Comparison of ENCODE assay signal across 14 cellular contexts in the genomic region with DNA sequence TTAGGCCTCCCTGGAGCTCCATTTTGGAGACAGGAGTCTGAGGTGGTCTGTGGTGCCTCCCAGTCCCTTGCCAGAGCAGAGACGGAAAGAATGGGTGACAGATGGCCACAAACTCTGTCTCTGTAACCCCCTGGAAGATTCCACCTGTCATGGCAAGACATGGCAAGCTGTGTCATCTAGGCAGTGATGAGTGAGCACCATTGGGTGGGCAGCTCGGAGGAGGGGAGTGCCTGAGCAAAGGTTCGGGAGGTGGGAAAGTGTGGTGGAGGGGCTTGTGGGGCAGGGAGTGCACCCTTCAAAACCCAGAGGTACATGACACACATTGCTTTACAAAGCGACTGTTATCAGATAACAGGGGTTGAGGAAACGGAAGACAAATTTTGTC. TPM values are rescaled to one million over a fixed set of nuclear protein-coding genes. Genes with fewer than 3 reads are reported as not detected.
DNase-seq lines count a peak whose midpoint lies in the region; ATAC-seq, FAIRE-seq and TF ChIP-seq lines count a peak whose summit lies in the region.
"Had no signal": no experiment of that assay in that cellular context is flagged by ENCODE, and none has a peak within 500 bp of the region (broad histone marks: within the 10 kb centered on the region; RNA-seq: fewer than 3 reads in every experiment).

No MANE protein-coding gene starts in this region.

- ATAC-seq in activated T-helper 17 cell treated with anti-CD3 and anti-CD28 coated beads, Interleukin-2, amount 50 U/mL, for 72 hours (replicated peaks) = no peak
- ATAC-seq in HG03469 (IDR thresholded peaks at IDR 0.05; ENCODE audit: unreplicated experiment) = no peak
- ATAC-seq: activated CD4-positive, CD25-positive, alpha-beta regulatory T cell treated with anti-CD3 and anti-CD28 coated beads, Interleukin-2, amount 50 U/mL, for 24 hours had no signal

- H3K27ac Mint-ChIP-seq in CD14-positive monocyte = peak overlapping the region in 3 of 7 donors; percentile 41 to 65 (median 44)
- no peak overlapping the region for H3K27ac Mint-ChIP-seq in activated T-helper 17 cell treated with anti-CD3 and anti-CD28 coated beads, Interleukin-2, amount 50 U/mL, for 72 hours

- peaks cover 57 to 58% of the 10 kb centered on the region in 2 donors for H3K36me3 Mint-ChIP-seq in CD14-positive monocyte
- no peaks in the 10 kb centered on the region for H3K36me3 Mint-ChIP-seq in activated T-helper 17 cell treated with anti-CD3 and anti-CD28 coated beads, Interleukin-2, amount 50 U/mL, for 72 hours (ENCODE audit: low read depth)

- BruUV-seq in PC-9 (replicated peaks; lab: Mats Ljungman, UMichigan) = no TSS peak

- peaks cover 0 to 4% (median 0%) of the 10 kb centered on the region in 7 donors for H3K9me3 Mint-ChIP-seq in CD14-positive monocyte
- no peaks in the 10 kb centered on the region for H3K9me3 Mint-ChIP-seq in activated T-helper 17 cell treated with anti-CD3 and anti-CD28 coated beads, Interleukin-2, amount 50 U/mL, for 72 hours
- H3K9me3 Mint-ChIP-seq: neural crest cell had no signal

- H3F3A ChIP-seq in Loucy (ENCODE audit: low read depth) (no peaks in the 10 kb centered on the region), PC-9 (ENCODE audit: insufficient read depth, low read depth) (peaks cover 13% of the 10 kb centered on the region)

- H3K4me1 ChIP-seq in Loucy (ENCODE audit: insufficient read depth, low read length, poor library complexity, severe bottlenecking) (peaks cover 78% of the 10 kb centered on the region), small intestine (ENCODE audit: control insufficient read depth in 2 of 2, insufficient read depth in 1 of 2, low read depth in 1 of 2, low read length in 1 of 2) (peaks cover 0 to 2% of the 10 kb centered on the region in 2 donors), PC-9 (replicated peaks; ENCODE audit: insufficient read depth) (peaks cover 27% of the 10 kb centered on the region)

- peak overlapping the region; percentile 59 to 60 for H3K4me3 Mint-ChIP-seq in CD14-positive monocyte
- peak overlapping the region; percentile 8 for H3K4me3 Mint-ChIP-seq in activated T-helper 17 cell treated with anti-CD3 and anti-CD28 coated beads, Interleukin-2, amount 50 U/mL, for 72 hours
- H3K4me3 Mint-ChIP-seq: neural crest cell had no signal

- H3K36me3 ChIP-seq in Loucy (ENCODE audit: insufficient read depth, low read length) = no peaks in the 10 kb centered on the region
- H3K36me3 ChIP-seq in small intestine (ENCODE audit: control insufficient read depth in 2 of 2, insufficient read depth in 2 of 2, low read length in 2 of 2) = no peaks in the 10 kb centered on the region
- no peaks in the 10 kb centered on the region; the same call in 1 of the 2 replicates for H3K36me3 ChIP-seq in PC-9 (ENCODE audit: low read depth)

- intact Hi-C loops in CD14-positive monocyte (cut with micrococcal nuclease) = loop anchor here (2.0 to 10.0 kb wide), 3 partner anchors 14 to 138 kb away; no protein-coding TSS in a partner anchor
- intact Hi-C loops in PC-9 (cut with micrococcal nuclease; ENCODE audit: unreplicated experiment) = no loop called here

- POLR2A ChIA-PET in PC-9 (lab: Charles Lee; ENCODE audit: unreplicated experiment) = no interaction called here

- peaks cover 7% of the 10 kb centered on the region for H3K27me3 ChIP-seq in Loucy (ENCODE audit: insufficient read depth, low read length, poor library complexity, severe bottlenecking)
- H3K27me3 ChIP-seq in small intestine (ENCODE audit: control insufficient read depth in 2 of 2, insufficient read depth in 2 of 2, low read length in 2 of 2) = no peaks in the 10 kb centered on the region
- H3K27me3 ChIP-seq in PC-9 (ENCODE audit: insufficient read depth, low read depth) = no peaks in the 10 kb centered on the region

- H3K4me3 ChIP-seq in Loucy (ENCODE audit: low read length, poor library complexity, severe bottlenecking) (peak overlapping the region; percentile 96), small intestine (ENCODE audit: low read depth in 1 of 2, low read length in 2 of 2) (no peak overlapping the region), PC-9 (no peak overlapping the region)

- WGBS in small intestine, 3 donors = 76 to 85% (median 77%) methylated on average over 5 of the region's 5 CpGs

- H3K79me2 ChIP-seq in Loucy (ENCODE audit: insufficient read depth, low read length) (peaks cover 98% of the 10 kb centered on the region), PC-9 (ENCODE audit: low read depth) (peaks cover 93% of the 10 kb centered on the region)

- H3K9me3 ChIP-seq in Loucy (ENCODE audit: insufficient read depth, low read depth, low read length) (no peaks in the 10 kb centered on the region), small intestine (ENCODE audit: control insufficient read depth, low read depth) (no peaks in the 10 kb centered on the region), PC-9 (ENCODE audit: insufficient read depth, low read depth) (no peaks in the 10 kb centered on the region)

- no peak for TF ChIP-seq CTCF in CD14-positive monocyte (IDR thresholded peaks at IDR 0.05)
- no peak for TF ChIP-seq CTCF in Loucy (conservative IDR thresholded peaks at IDR 0.05; ENCODE audit: low read length)
- no peak for TF ChIP-seq CTCF in PC-9 (conservative IDR thresholded peaks at IDR 0.05)

- peaks cover 81% of the 10 kb centered on the region for H3K4me1 Mint-ChIP-seq in CD14-positive monocyte
- H3K4me1 Mint-ChIP-seq in activated T-helper 17 cell treated with anti-CD3 and anti-CD28 coated beads, Interleukin-2, amount 50 U/mL, for 72 hours = peaks cover 6% of the 10 kb centered on the region

- peaks cover 9% of the 10 kb centered on the region for H4K20me1 ChIP-seq in Loucy (ENCODE audit: insufficient read depth, low read length, poor library complexity, severe bottlenecking)
- H4K20me1 ChIP-seq in PC-9 (ENCODE audit: insufficient read depth) = no peaks in the 10 kb centered on the region

- H3K27ac ChIP-seq in small intestine (ENCODE audit: low read depth in 1 of 2, low read length in 1 of 2) (peak overlapping the region; percentile 18 to 42), PC-9 (no peak overlapping the region)

- FAIRE-seq in small intestine (lab: Jason Lieb, UNC) = no peak
- FAIRE-seq: astrocyte had no signal

- CTCF ChIA-PET in PC-9 (lab: Charles Lee) = no interaction called here

- no peaks in the 10 kb centered on the region for H3K9me2 ChIP-seq in Loucy (replicated peaks; ENCODE audit: low read depth, low read length)
- H3K9me2 ChIP-seq in PC-9 (ENCODE audit: insufficient read depth) = no peaks in the 10 kb centered on the region

- peaks cover 5 to 18% (median 15%) of the 10 kb centered on the region in 3 donors for H3K27me3 Mint-ChIP-seq in CD14-positive monocyte (ENCODE audit: low read depth in 3 of 3)
- H3K27me3 Mint-ChIP-seq in activated T-helper 17 cell treated with anti-CD3 and anti-CD28 coated beads, Interleukin-2, amount 50 U/mL, for 72 hours = no peaks in the 10 kb centered on the region

- H2AFZ ChIP-seq in Loucy (ENCODE audit: low read length) (no peak overlapping the region), PC-9 (no peak overlapping the region)

- DNase-seq in CD14-positive monocyte (ENCODE audit: low spot score) = no peak
- no peak for DNase-seq in small intestine
- DNase-seq in C1 segment of cervical spinal cord (lab: John Stamatoyannopoulos, UW) = no peak
- DNase-seq in PC-9 = no peak
- no peak for DNase-seq in NCI-H187 treated with DMSO at 0.1 percent for 48 hours (lab: John Stamatoyannopoulos, UW)
- DNase-seq: EL, NCI-H1048, NCI-H345 had no signal

- H3K4me2 ChIP-seq in Loucy (ENCODE audit: low read depth, low read length, poor library complexity, severe bottlenecking) = peak overlapping the region; percentile 97
- no peak overlapping the region for H3K4me2 ChIP-seq in PC-9

- peak overlapping the region; percentile 96 for H3K9ac ChIP-seq in Loucy (ENCODE audit: low read depth, low read length, poor library complexity, severe bottlenecking)

RNA-seq across cellular contexts. Expression of gene RIN3, which starts 3.4 kb away (rescaled TPM):
- polyA plus RNA-seq in CD14-positive monocyte (10 to 100 TPM; 42.8 to 54.6 TPM), small intestine (10 to 100 TPM in 1 of 3 donors, 1 to 10 TPM in 2; 1.8 to 14.7 (median 9.5) TPM)
- 10 to 100 TPM; 14.1 to 24.1 TPM for total RNA-seq in activated T-helper 17 cell treated with anti-CD3 and anti-CD28 coated beads, Interleukin-2, amount 50 U/mL, for 72 hours
- 13.4 and 14.8 TPM in 2 replicates for total RNA-seq in PC-9 (2021)
